Comparison of ENCODE assay signal across 9 cellular contexts in the genomic region with DNA sequence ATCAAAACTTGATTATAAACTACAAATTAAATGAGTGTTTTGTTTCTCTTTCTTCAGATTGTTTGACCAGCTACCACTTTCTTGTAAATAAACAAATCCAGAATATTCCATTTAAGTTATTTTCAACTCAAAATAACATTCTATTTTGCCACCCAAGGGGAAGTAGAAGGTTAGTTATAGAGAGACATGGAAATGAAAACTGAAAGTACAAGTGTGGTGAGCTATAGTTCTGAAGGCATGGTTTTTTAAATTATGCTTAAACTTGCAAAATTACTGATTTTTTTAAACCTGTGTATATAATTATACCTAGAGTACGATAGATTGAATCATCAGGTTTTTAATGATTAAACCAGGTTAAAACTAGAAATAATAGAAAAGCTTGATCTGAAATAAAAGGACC.
DNase-seq lines count a peak whose midpoint lies in the region; ATAC-seq and TF ChIP-seq lines count a peak whose summit lies in the region.
"Had no signal": no experiment of that assay in that cellular context is flagged by ENCODE, and none has a peak within 500 bp of the region (broad histone marks: within the 10 kb centered on the region; RNA-seq: fewer than 3 reads in every experiment).

No MANE protein-coding gene starts in this region.

- H3K4me2 ChIP-seq in parathyroid adenoma (ENCODE audit: low read length), result peak overlapping the region; percentile 63

- H3K9ac ChIP-seq in parathyroid adenoma, result no peak overlapping the region

- H3K79me2 ChIP-seq in parathyroid adenoma, result no peaks in the 10 kb centered on the region

- H3K9me3 ChIP-seq in parathyroid adenoma (ENCODE audit: control insufficient read depth, low read length), result no peaks in the 10 kb centered on the region

- no peak overlapping the region for H3K4me3 ChIP-seq in parathyroid adenoma (ENCODE audit: low read depth, low read length)
- H3K4me3 ChIP-seq: skin epidermis had no signal

- TF ChIP-seq CTCF in parathyroid adenoma (IDR thresholded peaks at IDR 0.05), result no peak

- H2AFZ ChIP-seq in parathyroid adenoma, result peak overlapping the region; percentile 78

- no peaks in the 10 kb centered on the region for H3K36me3 ChIP-seq in parathyroid adenoma (ENCODE audit: control insufficient read depth, insufficient read depth, low read length)

- peaks cover 44% of the 10 kb centered on the region for H3K4me1 ChIP-seq in parathyroid adenoma

- H3K27me3 ChIP-seq in parathyroid adenoma (ENCODE audit: control insufficient read depth, insufficient read depth, low read length), result no peaks in the 10 kb centered on the region

- H3K27ac ChIP-seq in parathyroid adenoma, result peak overlapping the region; percentile 61

- no peak for DNase-seq in dermis blood vessel endothelial cell
- no peak for DNase-seq in NCI-H2107 (lab: John Stamatoyannopoulos, UW)
- DNase-seq in activated gamma-delta T cell treated with Interleukin-2 at 50 U/mL for 16 hours, result no peak
- DNase-seq: trophoblast cell had no signal

- ATAC-seq in GM19043 (IDR thresholded peaks at IDR 0.05; ENCODE audit: low read depth, unreplicated experiment) (peak; percentile 47), HG02571 (IDR thresholded peaks at IDR 0.05; ENCODE audit: unreplicated experiment) (peak; percentile 46), HG03571 (IDR thresholded peaks at IDR 0.05; ENCODE audit: unreplicated experiment) (peak; percentile 55)
